ENCODE assay signal across 25 cellular contexts in genomic region chr17:8417806-8418205, GRCh38. TPM values are rescaled to one million over a fixed set of nuclear protein-coding genes. Genes with fewer than 3 reads are reported as not detected.
DNase-seq lines count a peak whose midpoint lies in the region; ATAC-seq and TF ChIP-seq lines count a peak whose summit lies in the region.
"Had no signal": no experiment of that assay in that cellular context is flagged by ENCODE, and none has a peak within 500 bp of the region (broad histone marks: within the 10 kb centered on the region; RNA-seq: fewer than 3 reads in every experiment).

No MANE protein-coding gene starts in this region.

- no peak for TF ChIP-seq CTCF in CD14-positive monocyte (IDR thresholded peaks at IDR 0.05)

- H3K4me1 Mint-ChIP-seq in CD14-positive monocyte: peaks cover 91% of the 10 kb centered on the region
- H3K4me1 Mint-ChIP-seq in naive thymus-derived CD4-positive, alpha-beta T cell: peaks cover 8 to 12% (median 9%) of the 10 kb centered on the region in 7 donors
- H3K4me1 Mint-ChIP-seq in CD4-positive, alpha-beta memory T cell: peaks cover 7 to 9% (median 9%) of the 10 kb centered on the region in 4 donors

- no peaks in the 10 kb centered on the region for H3K36me3 ChIP-seq in naive thymus-derived CD4-positive, alpha-beta T cell (ENCODE audit: control insufficient read depth in 2 of 3, insufficient read depth in 3 of 3, low read length in 3 of 3)
- H3K36me3 ChIP-seq in neuronal stem cell (replicated peaks in 1 of 2; ENCODE audit: control insufficient read depth in 2 of 2, insufficient read depth in 2 of 2, low read length in 2 of 2): no peaks in the 10 kb centered on the region
- H3K36me3 ChIP-seq in CD4-positive, alpha-beta memory T cell (ENCODE audit: insufficient read depth, low read length): no peaks in the 10 kb centered on the region
- H3K36me3 ChIP-seq: BLaER1, left lung had no signal

- no peak overlapping the region for H2AK5ac ChIP-seq in neuronal stem cell (ENCODE audit: low read depth, low read length)

- H3K23ac ChIP-seq in neuronal stem cell (ENCODE audit: low read depth, low read length, poor library complexity): no peak overlapping the region

- H3K4me1 ChIP-seq in naive thymus-derived CD4-positive, alpha-beta T cell (ENCODE audit: control insufficient read depth in 2 of 2, insufficient read depth in 2 of 2, low read length in 2 of 2): peaks cover 0 to 3% of the 10 kb centered on the region in 2 donors
- H3K4me1 ChIP-seq in neuronal stem cell (ENCODE audit: control insufficient read depth in 2 of 2, insufficient read depth in 1 of 2, low read depth in 1 of 2, low read length in 2 of 2): no peaks in the 10 kb centered on the region
- peaks cover 12% of the 10 kb centered on the region for H3K4me1 ChIP-seq in CD4-positive, alpha-beta memory T cell (ENCODE audit: insufficient read depth, low read length)

- no peak overlapping the region for H4K8ac ChIP-seq in neuronal stem cell (ENCODE audit: low read depth, low read length)

- peak; percentile 80 for DNase-seq in CD14-positive monocyte (ENCODE audit: low spot score)
- peak; percentile 77 for DNase-seq in NOMO-1 treated with dmso at 0.1 percent for 144 hours (lab: John Stamatoyannopoulos, UW; ENCODE audit: unreplicated experiment)
- peak; percentile 34 to 55 for DNase-seq in erythroblast (lab: John Stamatoyannopoulos, UW)
- no peak for DNase-seq in naive thymus-derived CD4-positive, alpha-beta T cell
- DNase-seq in neuronal stem cell (ENCODE audit: low spot score): no peak
- no peak for DNase-seq in CD4-positive, alpha-beta memory T cell
- DNase-seq: activated CD4-positive, alpha-beta T cell treated with anti-CD3 and anti-CD28 coated beads for 1 hour; activated T-cell treated with anti-CD3 and anti-CD28 coated beads, Interleukin-2, amount 50 U/mL, for 1 hour; amniotic stem cell; cortex of kidney; EL; GM23248; HFFc6; left lung; NCI-H146; NCI-H526 treated with DMSO at 0.1 percent for 48 hours; stimulated activated CD4-positive, alpha-beta T cell treated with anti-CD3 and anti-CD28 coated beads, Interleukin-4, amount 100 ng/mL, for 24 hours; stimulated activated naive CD4-positive, alpha-beta T cell treated with Interleukin-2 at 50 U/mL for 16 hours had no signal

- peaks cover 0 to 6% (median 0%) of the 10 kb centered on the region in 7 donors for H3K9me3 Mint-ChIP-seq in CD14-positive monocyte
- H3K9me3 Mint-ChIP-seq in naive thymus-derived CD4-positive, alpha-beta T cell: peaks cover 0 to 3% (median 0%) of the 10 kb centered on the region in 11 donors
- H3K9me3 Mint-ChIP-seq in CD4-positive, alpha-beta memory T cell: no peaks in the 10 kb centered on the region
- H3K9me3 Mint-ChIP-seq: HFFc6, T-cell had no signal

- H4K91ac ChIP-seq in neuronal stem cell (ENCODE audit: low read depth, low read length, poor library complexity): no peak overlapping the region

- H3K9me3 ChIP-seq in naive thymus-derived CD4-positive, alpha-beta T cell (ENCODE audit: control insufficient read depth in 2 of 3, low read length in 3 of 3): no peaks in the 10 kb centered on the region
- H3K9me3 ChIP-seq in neuronal stem cell (replicated peaks in 1 of 2; ENCODE audit: control insufficient read depth in 2 of 2, insufficient read depth in 1 of 2, low read depth in 1 of 2, low read length in 2 of 2): peaks cover 0 to 2% of the 10 kb centered on the region in 2 donors
- no peaks in the 10 kb centered on the region for H3K9me3 ChIP-seq in CD4-positive, alpha-beta memory T cell (ENCODE audit: control insufficient read depth in 1 of 2, low read length in 2 of 2)
- H3K9me3 ChIP-seq: BLaER1, left lung had no signal

- no peak for TF ChIP-seq POLR2A in erythroblast (IDR thresholded peaks at IDR 0.05; ENCODE audit: low read length)

- POLR2A ChIA-PET in naive thymus-derived CD4-positive, alpha-beta T cell (lab: Charles Lee): no interaction called here
- POLR2A ChIA-PET in CD4-positive, alpha-beta memory T cell (lab: Charles Lee; ENCODE audit: partially characterized antibody): no interaction called here

- H3K4me2 ChIP-seq in neuronal stem cell (ENCODE audit: insufficient read depth, low read length, poor library complexity, severe bottlenecking): no peak overlapping the region
- H3K4me2 ChIP-seq: BLaER1 had no signal

- H3K36me3 Mint-ChIP-seq in CD14-positive monocyte: peaks cover 15 to 20% of the 10 kb centered on the region in 2 donors
- H3K36me3 Mint-ChIP-seq in naive thymus-derived CD4-positive, alpha-beta T cell: no peaks in the 10 kb centered on the region
- H3K36me3 Mint-ChIP-seq in CD4-positive, alpha-beta memory T cell: no peaks in the 10 kb centered on the region
- H3K36me3 Mint-ChIP-seq: T-cell had no signal

- intact Hi-C loops in CD14-positive monocyte (cut with micrococcal nuclease): no loop called here
- intact Hi-C loops in naive thymus-derived CD4-positive, alpha-beta T cell (cut with micrococcal nuclease): no loop called here
- intact Hi-C loops in CD4-positive, alpha-beta memory T cell (cut with micrococcal nuclease): no loop called here

- H3K18ac ChIP-seq in neuronal stem cell (ENCODE audit: low read length): no peak overlapping the region

- WGBS in neuronal stem cell (ENCODE audit: extremely low coverage in 2 of 2, insufficient read length in 2 of 2, insufficient replicate concordance in 1 of 2), 2 donors: no CpG with 5 or more reads among the region's 4 CpGs

- H3K4me3 Mint-ChIP-seq in CD14-positive monocyte: peak overlapping the region in 1 of 2 donors; percentile 21
- H3K4me3 Mint-ChIP-seq in naive thymus-derived CD4-positive, alpha-beta T cell: no peak overlapping the region
- H3K4me3 Mint-ChIP-seq in CD4-positive, alpha-beta memory T cell: no peak overlapping the region
- H3K4me3 Mint-ChIP-seq: HFFc6, T-cell had no signal

- no peaks in the 10 kb centered on the region for H3K27me3 ChIP-seq in naive thymus-derived CD4-positive, alpha-beta T cell (ENCODE audit: control insufficient read depth in 2 of 2, insufficient read depth in 2 of 2, low read length in 2 of 2)
- H3K27me3 ChIP-seq in neuronal stem cell (ENCODE audit: control insufficient read depth in 3 of 3, insufficient read depth in 3 of 3, low read depth in 1 of 3, low read length in 3 of 3): peaks cover 0 to 38% (median 0%) of the 10 kb centered on the region in 3 experiments
- peaks cover 5% of the 10 kb centered on the region for H3K27me3 ChIP-seq in CD4-positive, alpha-beta memory T cell (ENCODE audit: insufficient read depth, low read length)
- H3K27me3 ChIP-seq: BLaER1, left lung had no signal

- no peak overlapping the region for H2AFZ ChIP-seq in neuronal stem cell (ENCODE audit: low read length)
- H2AFZ ChIP-seq: GM23248 had no signal

- CTCF ChIA-PET in naive thymus-derived CD4-positive, alpha-beta T cell (lab: Charles Lee): no interaction called here
- CTCF ChIA-PET in CD4-positive, alpha-beta memory T cell (lab: Charles Lee; ENCODE audit: partially characterized antibody): interaction anchor here (1.7 kb wide), 1 partner anchor 10 kb away, joined by 4 read pairs; no protein-coding TSS in a partner anchor

- H3K9ac ChIP-seq in neuronal stem cell (ENCODE audit: low read depth, low read length, poor library complexity): no peak overlapping the region
- H3K9ac ChIP-seq: BLaER1, GM23248 had no signal

- peaks cover 0 to 2% (median 0%) of the 10 kb centered on the region in 3 donors for H3K27me3 Mint-ChIP-seq in CD14-positive monocyte (ENCODE audit: low read depth in 3 of 3)
- peaks cover 15 to 70% (median 33%) of the 10 kb centered on the region in 5 donors for H3K27me3 Mint-ChIP-seq in naive thymus-derived CD4-positive, alpha-beta T cell
- H3K27me3 Mint-ChIP-seq in CD4-positive, alpha-beta memory T cell: peaks cover 18 to 27% of the 10 kb centered on the region in 2 donors

- H3K4me3 ChIP-seq in naive thymus-derived CD4-positive, alpha-beta T cell (ENCODE audit: low read length): no peak overlapping the region
- no peak overlapping the region for H3K4me3 ChIP-seq in neuronal stem cell (ENCODE audit: low read length in 2 of 2)
- H3K4me3 ChIP-seq in CD4-positive, alpha-beta memory T cell (ENCODE audit: low read length in 2 of 2): no peak overlapping the region
- H3K4me3 ChIP-seq: BLaER1, GM23248, left lung had no signal

- H3K79me1 ChIP-seq in neuronal stem cell (ENCODE audit: low read depth, low read length): no peaks in the 10 kb centered on the region

- H2BK12ac ChIP-seq in neuronal stem cell (ENCODE audit: low read length): no peak overlapping the region

- H3K4ac ChIP-seq in neuronal stem cell (ENCODE audit: low read length): no peak overlapping the region

- H3K27ac ChIP-seq in naive thymus-derived CD4-positive, alpha-beta T cell (ENCODE audit: low read depth, low read length): no peak overlapping the region
- H3K27ac ChIP-seq in neuronal stem cell (replicated peaks; ENCODE audit: low read length): no peak overlapping the region
- no peak overlapping the region for H3K27ac ChIP-seq in CD4-positive, alpha-beta memory T cell (ENCODE audit: low read depth, low read length)
- H3K27ac ChIP-seq: BLaER1, GM23248 had no signal

- peak; percentile 62 for ATAC-seq in naive thymus-derived CD4-positive, alpha-beta T cell
- ATAC-seq in HG03378 (IDR thresholded peaks at IDR 0.05; ENCODE audit: unreplicated experiment): no peak
- ATAC-seq in HG03135 (IDR thresholded peaks at IDR 0.05; ENCODE audit: unreplicated experiment): no peak
- ATAC-seq: left lung, T-cell had no signal

- H3K27ac Mint-ChIP-seq in CD14-positive monocyte: peak overlapping the region; percentile 91 to 99 (median 95)
- H3K27ac Mint-ChIP-seq in naive thymus-derived CD4-positive, alpha-beta T cell: no peak overlapping the region
- no peak overlapping the region for H3K27ac Mint-ChIP-seq in CD4-positive, alpha-beta memory T cell
- H3K27ac Mint-ChIP-seq: HFFc6, T-cell had no signal

- no peak overlapping the region for H3K14ac ChIP-seq in neuronal stem cell (ENCODE audit: low read length)

- H2BK5ac ChIP-seq in neuronal stem cell (ENCODE audit: low read length): no peak overlapping the region

- H2BK120ac ChIP-seq in neuronal stem cell (ENCODE audit: low read depth, low read length): no peak overlapping the region

- no peak overlapping the region for H2BK15ac ChIP-seq in neuronal stem cell (ENCODE audit: low read length)

RNA-seq across cellular contexts. Expression of gene NDEL1, which starts 17.9 kb away (rescaled TPM):
- polyA plus RNA-seq in CD14-positive monocyte: 10 to 100 TPM; 29.8 to 39.7 TPM
- total RNA-seq in naive thymus-derived CD4-positive, alpha-beta T cell: 100 to 1,000 TPM in 4 of 5 experiments, 10 to 100 TPM in 1; 72.6 to 274 (median 116) TPM
- polyA plus RNA-seq in naive thymus-derived CD4-positive, alpha-beta T cell: 10 to 100 TPM; 53.7 to 73.2 TPM
- 27.9 TPM for polyA plus RNA-seq in neuronal stem cell (2013, experiment 1 of 2)
- 26.7 TPM for polyA plus RNA-seq in neuronal stem cell (2013, experiment 2 of 2)
- 100 to 1,000 TPM; 115 to 120 TPM for total RNA-seq in CD4-positive, alpha-beta memory T cell
- 10 to 100 TPM; 52.9 to 66.5 TPM for polyA plus RNA-seq in CD4-positive, alpha-beta memory T cell

RNA-seq across cellular contexts. Expression of gene RNF222, which starts 20.2 kb away (rescaled TPM):
- polyA plus RNA-seq in CD14-positive monocyte: not detected
- 1 to 10 TPM in 1 of 5 experiments, under 1 TPM in 3, not detected in 1; 0.13 to 1.7 (median 0.52) TPM for total RNA-seq in naive thymus-derived CD4-positive, alpha-beta T cell
- polyA plus RNA-seq in naive thymus-derived CD4-positive, alpha-beta T cell: under 1 TPM; 0.16 to 0.35 TPM
- not detected for polyA plus RNA-seq in neuronal stem cell (2013, experiment 1 of 2)
- not detected for polyA plus RNA-seq in neuronal stem cell (2013, experiment 2 of 2)
- total RNA-seq in CD4-positive, alpha-beta memory T cell: under 1 TPM; 0.15 to 0.17 TPM
- under 1 TPM; 0.08 to 0.14 TPM for polyA plus RNA-seq in CD4-positive, alpha-beta memory T cell
- total RNA-seq: A673, fibroblast of villous mesenchyme, GM23248, HFFc6, left lung, pulmonary artery endothelial cell had no signal
- polyA plus RNA-seq: GM23248 had no signal

RNA-seq across cellular contexts. Expression of gene RPL26, which starts 34.8 kb away (rescaled TPM):
- 100 to 1,000 TPM; 859 to 884 TPM for polyA plus RNA-seq in CD14-positive monocyte
- total RNA-seq in naive thymus-derived CD4-positive, alpha-beta T cell: 1,000 to 10,000 TPM; 2,029 to 3,298 (median 3,039) TPM
- 1,000 to 10,000 TPM; 1,965 to 2,128 TPM for polyA plus RNA-seq in naive thymus-derived CD4-positive, alpha-beta T cell
- polyA plus RNA-seq in neuronal stem cell (2013, experiment 1 of 2): 7,258 TPM
- polyA plus RNA-seq in neuronal stem cell (2013, experiment 2 of 2): 7,381 TPM
- total RNA-seq in CD4-positive, alpha-beta memory T cell: 1,000 to 10,000 TPM; 2,761 to 2,878 TPM
- 1,000 to 10,000 TPM; 1,274 to 1,731 TPM for polyA plus RNA-seq in CD4-positive, alpha-beta memory T cell

Comparison
In these comparisons a context has a peak if more than half of its experiments do, and no peak if none do; other contexts are left out.
1. DNase-seq: peak in CD14-positive monocyte (single experiment), NOMO-1 treated with dmso at 0.1 percent for 144 hours (single experiment) and erythroblast (2 of 2); none in naive thymus-derived CD4-positive, alpha-beta T cell (0 of 9), neuronal stem cell (single experiment) and CD4-positive, alpha-beta memory T cell (0 of 5).
2. H3K27ac Mint-ChIP-seq: peak in CD14-positive monocyte (7 of 7); none in naive thymus-derived CD4-positive, alpha-beta T cell (0 of 9) and CD4-positive, alpha-beta memory T cell (0 of 7).